In genomic region chr15:30903497-30904187, GRCh38 we compare ENCODE assay signal across 8 cellular contexts. TPM values are rescaled to one million over a fixed set of nuclear protein-coding genes. Genes with fewer than 3 reads are reported as not detected.
DNase-seq lines count a peak whose midpoint lies in the region; ATAC-seq, FAIRE-seq and TF ChIP-seq lines count a peak whose summit lies in the region.

TSS of gene FAN1 (plus strand) at chr15:30903915. CDS start at chr15:30904664, 749 bp downstream.

- ATAC-seq in HG02623 (IDR thresholded peaks at IDR 0.05; ENCODE audit: unreplicated experiment) = peak; percentile 92

- H3K36me3 ChIP-seq in bronchial epithelial cell (ENCODE audit: control insufficient read depth, insufficient read depth, low read length) (no peaks in the 10 kb centered on the region), iPS-20b (ENCODE audit: insufficient read depth, low read depth, low read length) (peaks cover 6% of the 10 kb centered on the region; the same call in 1 of the 2 replicates), small intestine (ENCODE audit: control insufficient read depth in 2 of 2, insufficient read depth in 2 of 2, low read length in 2 of 2) (no peaks in the 10 kb centered on the region)

- H3K27ac ChIP-seq in iPS-20b (ENCODE audit: low read length) (no peak within 1 kb of the TSS), small intestine (ENCODE audit: low read depth in 1 of 2, low read length in 1 of 2) (peak within 1 kb of the TSS; percentile 63 to 80)

- TF ChIP-seq CTCF in GM12875 (IDR thresholded peaks at IDR 0.05; ENCODE audit: borderline replicate concordance, insufficient read depth, low read depth, low read length) = no peak
- no peak for TF ChIP-seq CTCF in WI38 (IDR thresholded peaks at IDR 0.05; ENCODE audit: low read depth, low read length)
- no peak for TF ChIP-seq CTCF in bronchial epithelial cell (IDR thresholded peaks at IDR 0.05; ENCODE audit: insufficient read depth, low read length, severe bottlenecking)

- H3K9ac ChIP-seq in iPS-20b (ENCODE audit: low read depth, low read length) = peak within 1 kb of the TSS; percentile 83

- peak within 1 kb of the TSS; percentile 83 for H3K4me3 ChIP-seq in GM12875 (ENCODE audit: low read depth, low read length)
- H3K4me3 ChIP-seq in WI38 (ENCODE audit: low read depth, low read length) = peak within 1 kb of the TSS; percentile 72
- H3K4me3 ChIP-seq in bronchial epithelial cell (ENCODE audit: low read depth, low read length) = peak within 1 kb of the TSS; percentile 52
- peak within 1 kb of the TSS; percentile 95 for H3K4me3 ChIP-seq in iPS-20b (ENCODE audit: low read length)
- H3K4me3 ChIP-seq in small intestine (ENCODE audit: low read depth in 1 of 2, low read length in 2 of 2) = peak within 1 kb of the TSS; percentile 70 to 80

- H3K27me3 ChIP-seq in bronchial epithelial cell (ENCODE audit: control insufficient read depth, insufficient read depth, low read length) (no peaks in the 10 kb centered on the region), iPS-20b (ENCODE audit: insufficient read depth, low read length) (peaks cover 4% of the 10 kb centered on the region; the same call in 1 of the 2 replicates), small intestine (ENCODE audit: control insufficient read depth in 2 of 2, insufficient read depth in 2 of 2, low read length in 2 of 2) (no peaks in the 10 kb centered on the region)

- DNase-seq in NCI-H1694 treated with DMSO at 0.1 percent for 48 hours (lab: John Stamatoyannopoulos, UW) = peak; percentile 46
- peak; percentile 84 for DNase-seq in bronchial epithelial cell (ENCODE audit: low read depth)
- DNase-seq in small intestine = peak; percentile 93
- DNase-seq in NCI-H774 (lab: John Stamatoyannopoulos, UW) = no peak

- H3K9me3 ChIP-seq in iPS-20b (ENCODE audit: insufficient read depth, low read depth, low read length) (no peaks in the 10 kb centered on the region), small intestine (ENCODE audit: control insufficient read depth, low read depth) (no peaks in the 10 kb centered on the region)

- 0 to 1% (median 1%) methylated on average over 47 to 65 of the region's 65 CpGs for WGBS in small intestine, 3 donors

- FAIRE-seq in bronchial epithelial cell (lab: Jason Lieb, UNC) (no peak), small intestine (lab: Jason Lieb, UNC) (no peak)

- H3K4me1 ChIP-seq in iPS-20b (ENCODE audit: insufficient read depth, low read length) (peaks cover 4% of the 10 kb centered on the region; the same call in 1 of the 2 replicates), small intestine (ENCODE audit: control insufficient read depth in 2 of 2, insufficient read depth in 1 of 2, low read depth in 1 of 2, low read length in 1 of 2) (no peaks in the 10 kb centered on the region)

RNA-seq across cellular contexts. Expression of gene FAN1, which starts in this region (rescaled TPM):
- 17.6 and 22.3 TPM in 2 replicates for total RNA-seq in bronchial epithelial cell
- 1 to 10 TPM; 3.2 to 9.2 (median 8.4) TPM for polyA plus RNA-seq in small intestine
